Comparison of ENCODE assay signal across 8 cellular contexts in the genomic region with DNA sequence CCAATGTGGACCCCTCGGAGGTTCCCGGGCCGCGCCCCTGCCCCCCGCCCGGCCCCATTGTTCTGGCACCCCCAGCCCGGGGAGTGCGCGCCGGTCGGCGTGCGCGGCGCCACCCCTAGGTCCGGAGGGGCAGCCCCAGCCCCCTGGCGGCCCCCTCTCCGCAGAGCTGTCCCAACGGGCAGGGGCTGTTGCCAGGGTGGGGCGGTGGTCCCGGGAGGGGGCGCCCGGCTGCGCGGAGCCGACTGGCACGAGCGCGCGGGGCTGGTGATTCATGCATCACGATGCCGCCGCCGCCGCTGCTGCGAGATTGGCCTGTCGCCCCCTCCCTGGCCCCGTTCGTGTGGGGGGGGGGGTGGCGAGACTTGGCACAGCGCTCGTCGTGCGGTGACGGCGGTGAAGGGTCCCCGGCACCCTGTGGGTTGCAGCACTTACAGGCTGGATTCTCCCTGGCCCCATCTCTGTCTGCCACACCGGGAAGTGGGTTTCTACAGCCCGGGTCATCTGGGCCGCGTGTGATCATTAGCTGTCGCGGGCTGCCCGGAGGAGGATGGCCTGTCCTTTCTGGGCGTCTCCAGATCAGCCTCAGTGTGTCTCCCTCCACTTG. TPM values are rescaled to one million over a fixed set of nuclear protein-coding genes. Genes with fewer than 3 reads are reported as not detected.
DNase-seq lines count a peak whose midpoint lies in the region; ATAC-seq lines count a peak whose summit lies in the region.

No MANE protein-coding gene starts in this region.

- H3K9ac ChIP-seq in iPS-15b (ENCODE audit: low read depth, low read length): peak overlapping the region; percentile 32

- peaks cover 0 to 4% of the 10 kb centered on the region in 2 donors for H3K36me3 Mint-ChIP-seq in CD4-positive, alpha-beta memory T cell
- no peaks in the 10 kb centered on the region for H3K36me3 Mint-ChIP-seq in activated naive CD8-positive, alpha-beta T cell treated with anti-CD3 and anti-CD28 coated beads, Interleukin-2, amount 50 U/mL, for 24 hours (ENCODE audit: low read depth)

- intact Hi-C loops in CD4-positive, alpha-beta memory T cell (cut with micrococcal nuclease): loop anchor here (5.0 kb wide), 1 partner anchor 46 kb away; no protein-coding TSS in a partner anchor

- CTCF ChIA-PET in CD4-positive, alpha-beta memory T cell (lab: Charles Lee; ENCODE audit: partially characterized antibody): interaction anchor here (0.7 kb wide), 1 partner anchor 14 kb away, joined by 3 read pairs; no protein-coding TSS in a partner anchor

- no peak overlapping the region for H3K27ac ChIP-seq in CD4-positive, alpha-beta memory T cell (ENCODE audit: low read depth, low read length)

- no peaks in the 10 kb centered on the region for H3K36me3 ChIP-seq in CD4-positive, alpha-beta memory T cell (ENCODE audit: insufficient read depth, low read length)
- no peaks in the 10 kb centered on the region for H3K36me3 ChIP-seq in iPS-15b (ENCODE audit: control insufficient read depth, insufficient read depth, low read length)

- H3K27me3 ChIP-seq in CD4-positive, alpha-beta memory T cell (ENCODE audit: insufficient read depth, low read length): peaks cover 12% of the 10 kb centered on the region
- no peaks in the 10 kb centered on the region for H3K27me3 ChIP-seq in iPS-15b (ENCODE audit: control insufficient read depth, insufficient read depth, low read length)

- no peak overlapping the region for H3K27ac Mint-ChIP-seq in CD4-positive, alpha-beta memory T cell
- peak overlapping the region; percentile 32 for H3K27ac Mint-ChIP-seq in activated naive CD8-positive, alpha-beta T cell treated with anti-CD3 and anti-CD28 coated beads, Interleukin-2, amount 50 U/mL, for 24 hours

- peaks cover 10 to 16% of the 10 kb centered on the region in 2 donors for H3K27me3 Mint-ChIP-seq in CD4-positive, alpha-beta memory T cell
- peaks cover 31% of the 10 kb centered on the region for H3K27me3 Mint-ChIP-seq in activated naive CD8-positive, alpha-beta T cell treated with anti-CD3 and anti-CD28 coated beads, Interleukin-2, amount 50 U/mL, for 24 hours

- H3K4me3 Mint-ChIP-seq in CD4-positive, alpha-beta memory T cell: peak overlapping the region; percentile 55 to 76 (median 72)
- H3K4me3 Mint-ChIP-seq in activated naive CD8-positive, alpha-beta T cell treated with anti-CD3 and anti-CD28 coated beads, Interleukin-2, amount 50 U/mL, for 24 hours: peak overlapping the region; percentile 81

- peaks cover 2 to 16% (median 4%) of the 10 kb centered on the region in 4 donors for H3K4me1 Mint-ChIP-seq in CD4-positive, alpha-beta memory T cell
- peaks cover 13% of the 10 kb centered on the region for H3K4me1 Mint-ChIP-seq in activated naive CD8-positive, alpha-beta T cell treated with anti-CD3 and anti-CD28 coated beads, Interleukin-2, amount 50 U/mL, for 24 hours

- peaks cover 0 to 1% (median 0%) of the 10 kb centered on the region in 8 donors for H3K9me3 Mint-ChIP-seq in CD4-positive, alpha-beta memory T cell
- no peaks in the 10 kb centered on the region for H3K9me3 Mint-ChIP-seq in activated naive CD8-positive, alpha-beta T cell treated with anti-CD3 and anti-CD28 coated beads, Interleukin-2, amount 50 U/mL, for 24 hours

- peak in 2 of 5 donors; percentile 9 to 65 for DNase-seq in CD4-positive, alpha-beta memory T cell
- DNase-seq in RKO (ENCODE audit: low spot score) (peak; percentile 75), NCI-H446 (lab: John Stamatoyannopoulos, UW) (no peak), SW480 (ENCODE audit: low spot score) (no peak), NCI-H2107 (lab: John Stamatoyannopoulos, UW) (no peak)
- DNase-seq in activated naive CD8-positive, alpha-beta T cell treated with anti-CD3 and anti-CD28 coated beads, Interleukin-2, amount 50 U/mL, for 24 hours: peak; percentile 59
- DNase-seq in stimulated activated CD4-positive, alpha-beta T cell treated with anti-CD3 and anti-CD28 coated beads, Interleukin-15, amount 100 ng/mL, for 24 hours: peak; percentile 60

- POLR2A ChIA-PET in CD4-positive, alpha-beta memory T cell (lab: Charles Lee; ENCODE audit: partially characterized antibody): no interaction called here

- peaks cover 6% of the 10 kb centered on the region for H3K4me1 ChIP-seq in CD4-positive, alpha-beta memory T cell (ENCODE audit: insufficient read depth, low read length)
- no peaks in the 10 kb centered on the region for H3K4me1 ChIP-seq in iPS-15b (ENCODE audit: control insufficient read depth, insufficient read depth, low read length)

- no peak overlapping the region for H3K4me3 ChIP-seq in CD4-positive, alpha-beta memory T cell (ENCODE audit: low read length in 2 of 2)
- H3K4me3 ChIP-seq in iPS-15b (ENCODE audit: low read depth, low read length): peak overlapping the region; percentile 61

- peak; percentile 11 for ATAC-seq in activated naive CD8-positive, alpha-beta T cell treated with anti-CD3 and anti-CD28 coated beads, Interleukin-2, amount 50 U/mL, for 24 hours

- no peaks in the 10 kb centered on the region for H3K9me3 ChIP-seq in CD4-positive, alpha-beta memory T cell (ENCODE audit: control insufficient read depth in 1 of 2, low read length in 2 of 2)
- no peaks in the 10 kb centered on the region for H3K9me3 ChIP-seq in iPS-15b (ENCODE audit: control insufficient read depth, insufficient read depth, low read length)

RNA-seq across cellular contexts. Expression of a gene that starts 0.8 kb away (rescaled TPM):
- total RNA-seq in CD4-positive, alpha-beta memory T cell: under 1 TPM; 0.64 to 0.90 TPM
- not detected for polyA plus RNA-seq in CD4-positive, alpha-beta memory T cell

Comparison
In these comparisons a context has a peak if more than half of its experiments do, and no peak if none do; other contexts are left out.
1. DNase-seq: peak in RKO (single experiment), activated naive CD8-positive, alpha-beta T cell treated with anti-CD3 and anti-CD28 coated beads, Interleukin-2, amount 50 U/mL, for 24 hours (single experiment) and stimulated activated CD4-positive, alpha-beta T cell treated with anti-CD3 and anti-CD28 coated beads, Interleukin-15, amount 100 ng/mL, for 24 hours (single experiment); none in NCI-H446 (0 of 2), SW480 (single experiment) and NCI-H2107 (single experiment).